ENCODE assay signal across 29 cellular contexts in genomic region chr14:55673048-55673447, GRCh38.
"Had no signal": no experiment of that assay in that cellular context is flagged by ENCODE, and none has a peak within 500 bp of the region (broad histone marks: within the 10 kb centered on the region; RNA-seq: fewer than 3 reads in every experiment).

No MANE protein-coding gene starts in this region.

- H3K27me3 Mint-ChIP-seq: activated naive CD8-positive, alpha-beta T cell treated with anti-CD3 and anti-CD28 coated beads, Interleukin-2, amount 50 U/mL, for 24 hours; central memory CD8-positive, alpha-beta T cell had no signal

- H3K27me3 ChIP-seq: ascending aorta, body of pancreas, Peyer's patch, SJSA1 had no signal

- H3K9me3 ChIP-seq: ascending aorta, body of pancreas, Peyer's patch, SJSA1 had no signal

- H3K4me3 ChIP-seq: ascending aorta, body of pancreas, Peyer's patch, SJSA1 had no signal

- H3K27ac ChIP-seq: ascending aorta, body of pancreas, KMS-11, Peyer's patch, RWPE1 had no signal

- H3K4me1 Mint-ChIP-seq: activated naive CD8-positive, alpha-beta T cell treated with anti-CD3 and anti-CD28 coated beads, Interleukin-2, amount 50 U/mL, for 24 hours; central memory CD8-positive, alpha-beta T cell; WTC11 had no signal

- H3K9me3 Mint-ChIP-seq: activated naive CD4-positive, alpha-beta T cell treated with anti-CD3 and anti-CD28 coated beads, Interleukin-2, amount 50 U/mL, for 72 hours; activated naive CD8-positive, alpha-beta T cell treated with anti-CD3 and anti-CD28 coated beads, Interleukin-2, amount 50 U/mL, for 24 hours; central memory CD8-positive, alpha-beta T cell; T-helper 1 cell treated with Interleukin-12 subunit alpha and Interleukin-12 subunit beta and Interleukin-4 antibody, amounts not matched to agents 30 μg/mL and 1 μg/mL, for 36 hours; WTC11 had no signal

- DNase-seq: activated CD4-positive, alpha-beta T cell treated with anti-CD3 and anti-CD28 coated beads for 48 hours; activated CD4-positive, alpha-beta T cell treated with anti-CD3 and anti-CD28 coated beads, Interleukin-2, amount 50 U/mL, for 4 hours; activated CD4-positive, CD25-positive, alpha-beta regulatory T cell treated with anti-CD3 and anti-CD28 coated beads, Interleukin-2, amount 50 U/mL, for 72 hours; activated CD8-positive, alpha-beta memory T cell treated with anti-CD3 and anti-CD28 coated beads, Interleukin-2, amount 50 U/mL, for 48 hours; activated CD8-positive, alpha-beta T cell treated with anti-CD3 and anti-CD28 coated beads, Interleukin-2, amount 10 ng/mL, durations not matched to agents 7 days and 5 days; activated naive CD8-positive, alpha-beta T cell treated with anti-CD3 and anti-CD28 coated beads, Interleukin-2, amount 50 U/mL, for 24 hours; activated T-cell treated with anti-CD3 and anti-CD28 coated beads, Interleukin-2, amount 50 U/mL, for 1 hour; amniotic stem cell; body of pancreas; MV-4-11; NCI-H1092 treated with DMSO at 0.1 percent for 48 hours; NCI-H1417 treated with DMSO at 0.1 percent for 48 hours; NCI-H1694 treated with DMSO at 0.1 percent for 48 hours; NCI-H2029 treated with DMSO at 0.1 percent for 48 hours; NCI-H510A treated with DMSO at 0.1 percent for 48 hours; NCI-H69; NK-92 treated with Interleukin-12 subunit alpha and Interleukin-12 subunit beta, amount 100 ng/mL, for 24 hours; OCI-M1; Peyer's patch; SHP77; T-helper 9 cell had no signal

- H3K4me1 ChIP-seq: ascending aorta, Peyer's patch had no signal

- H3K4me3 Mint-ChIP-seq: activated CD8-positive, alpha-beta T cell treated with anti-CD3 and anti-CD28 coated beads, Interleukin-2, amount 10 ng/mL, durations not matched to agents 7 days and 5 days; activated naive CD8-positive, alpha-beta T cell treated with anti-CD3 and anti-CD28 coated beads, Interleukin-2, amount 50 U/mL, for 24 hours; central memory CD8-positive, alpha-beta T cell; T-helper 1 cell treated with Interleukin-12 subunit alpha and Interleukin-12 subunit beta and Interleukin-4 antibody, amounts not matched to agents 30 μg/mL and 1 μg/mL, for 36 hours; WTC11 had no signal

- H3K27ac Mint-ChIP-seq: activated CD8-positive, alpha-beta T cell treated with anti-CD3 and anti-CD28 coated beads, Interleukin-2, amount 10 ng/mL, durations not matched to agents 7 days and 5 days; activated naive CD4-positive, alpha-beta T cell treated with anti-CD3 and anti-CD28 coated beads, Interleukin-2, amount 50 U/mL, for 72 hours; activated naive CD8-positive, alpha-beta T cell treated with anti-CD3 and anti-CD28 coated beads, Interleukin-2, amount 50 U/mL, for 24 hours; T-helper 1 cell treated with Interleukin-12 subunit alpha and Interleukin-12 subunit beta and Interleukin-4 antibody, amounts not matched to agents 30 μg/mL and 1 μg/mL, for 36 hours; WTC11 had no signal

- ATAC-seq: activated CD8-positive, alpha-beta T cell treated with anti-CD3 and anti-CD28 coated beads, Interleukin-2, amount 10 ng/mL, durations not matched to agents 7 days and 5 days; activated naive CD4-positive, alpha-beta T cell treated with anti-CD3 and anti-CD28 coated beads, Interleukin-2, amount 50 U/mL, for 72 hours; activated naive CD8-positive, alpha-beta T cell treated with anti-CD3 and anti-CD28 coated beads, Interleukin-2, amount 50 U/mL, for 24 hours; body of pancreas; WTC11 had no signal
